8 cellular contexts compared by ENCODE assay signal in the genomic region with DNA sequence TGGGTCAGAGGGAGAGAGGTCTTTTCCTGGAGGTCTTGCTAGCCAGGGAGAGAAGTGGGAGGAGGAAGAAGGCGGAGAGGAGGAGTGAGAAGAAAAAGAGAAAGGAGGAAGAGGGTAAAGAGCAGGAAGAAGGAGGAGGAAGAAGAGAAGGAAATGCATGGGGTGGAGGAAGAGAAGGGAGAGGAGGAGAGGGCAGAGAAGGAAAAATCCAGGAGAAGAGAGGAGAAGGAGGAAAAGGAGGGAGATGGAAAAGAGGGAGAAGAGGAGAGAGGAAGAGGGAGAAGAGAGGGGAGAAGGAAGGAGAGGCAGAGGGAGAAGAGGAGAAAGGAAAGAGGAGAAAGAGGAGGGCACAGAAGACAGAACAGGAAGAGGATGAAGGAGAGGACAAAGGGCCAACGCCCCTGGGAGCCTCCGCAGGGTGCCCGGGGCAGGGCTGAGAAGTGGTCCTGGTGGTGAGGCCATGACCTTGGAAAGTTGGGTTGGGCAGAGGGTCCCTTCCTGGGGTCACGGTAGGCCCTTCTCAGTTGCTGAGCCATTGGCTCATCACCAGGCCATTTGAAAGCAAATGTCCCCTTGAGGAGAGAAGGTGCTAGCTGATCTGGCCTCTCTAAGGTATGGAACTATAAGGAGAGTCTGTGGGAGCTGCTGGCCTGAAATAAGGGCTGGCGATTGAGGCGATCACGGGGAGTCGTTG. TPM values are rescaled to one million over a fixed set of nuclear protein-coding genes. Genes with fewer than 3 reads are reported as not detected.
DNase-seq lines count a peak whose midpoint lies in the region; ATAC-seq and TF ChIP-seq lines count a peak whose summit lies in the region.

No MANE protein-coding gene starts in this region.

- H2AFZ ChIP-seq in hepatocyte (no peak overlapping the region), smooth muscle cell (ENCODE audit: low read depth) (no peak overlapping the region)

- no peak overlapping the region for H3K27ac Mint-ChIP-seq in activated CD4-positive, alpha-beta T cell treated with anti-CD3 and anti-CD28 coated beads for 36 hours

- H3K27ac ChIP-seq in WERI-Rb-1: peak overlapping the region; percentile 92
- H3K27ac ChIP-seq in hepatocyte: no peak overlapping the region
- no peak overlapping the region for H3K27ac ChIP-seq in smooth muscle cell (ENCODE audit: low read depth)

- POLR2A ChIA-PET in activated CD4-positive, alpha-beta T cell treated with anti-CD3 and anti-CD28 coated beads for 36 hours (lab: Charles Lee): interaction anchor here (1.0 kb wide), 1 partner anchor 11 kb away, joined by 3 read pairs; no protein-coding TSS in a partner anchor

- no peak for DNase-seq in activated CD4-positive, alpha-beta T cell treated with anti-CD3 and anti-CD28 coated beads for 36 hours
- no peak for DNase-seq in activated CD4-positive, alpha-beta T cell treated with anti-CD3 and anti-CD28 coated beads for 4 hours
- DNase-seq in WERI-Rb-1: no peak
- no peak for DNase-seq in hepatocyte (ENCODE audit: low spot score)
- no peak for DNase-seq in smooth muscle cell (lab: John Stamatoyannopoulos, UW; ENCODE audit: unreplicated experiment)
- no peak for DNase-seq in NCI-H1092 treated with DMSO at 0.1 percent for 48 hours (lab: John Stamatoyannopoulos, UW)
- DNase-seq in NCI-H82 (lab: John Stamatoyannopoulos, UW): no peak

- H3K4me3 Mint-ChIP-seq in activated CD4-positive, alpha-beta T cell treated with anti-CD3 and anti-CD28 coated beads for 36 hours: peak overlapping the region; percentile 52

- H3K79me2 ChIP-seq in hepatocyte: peaks cover 28% of the 10 kb centered on the region
- no peaks in the 10 kb centered on the region for H3K79me2 ChIP-seq in smooth muscle cell (ENCODE audit: low read depth)

- H3K27me3 ChIP-seq in WERI-Rb-1 (ENCODE audit: insufficient read depth, low read depth, severe bottlenecking): no peaks in the 10 kb centered on the region
- H3K27me3 ChIP-seq in hepatocyte: peaks cover 34% of the 10 kb centered on the region
- H3K27me3 ChIP-seq in smooth muscle cell (ENCODE audit: low read depth): peaks cover 31% of the 10 kb centered on the region

- WGBS in hepatocyte (ENCODE audit: low lambda C conversion rate, missing lambda C conversion rate): 66% methylated on average over 7 of the region's 9 CpGs
- WGBS in smooth muscle cell (ENCODE audit: low lambda C conversion rate): 36% methylated on average over 6 of the region's 9 CpGs

- no peaks in the 10 kb centered on the region for H3K36me3 Mint-ChIP-seq in activated CD4-positive, alpha-beta T cell treated with anti-CD3 and anti-CD28 coated beads for 36 hours (ENCODE audit: low read depth)

- H3K4me1 ChIP-seq in hepatocyte (ENCODE audit: insufficient read depth) (peaks cover 53% of the 10 kb centered on the region), smooth muscle cell (ENCODE audit: low read depth) (peaks cover 31% of the 10 kb centered on the region)

- intact Hi-C loops in activated CD4-positive, alpha-beta T cell treated with anti-CD3 and anti-CD28 coated beads for 36 hours (cut with DNase I, micrococcal nuclease): loop anchor here in 1 of 2 experiments (1.0 to 10.0 kb wide), 6 partner anchors 33 to 599 kb away; a partner anchor contains a TSS

- H3K4me2 ChIP-seq in hepatocyte: peak overlapping the region; percentile 97
- H3K4me2 ChIP-seq in smooth muscle cell: peak overlapping the region; percentile 91

- peaks cover 8% of the 10 kb centered on the region for H3K4me1 Mint-ChIP-seq in activated CD4-positive, alpha-beta T cell treated with anti-CD3 and anti-CD28 coated beads for 36 hours

- peak overlapping the region; percentile 44 for H3K4me3 ChIP-seq in WERI-Rb-1 (ENCODE audit: low read depth, low read length)
- H3K4me3 ChIP-seq in hepatocyte: no peak overlapping the region
- H3K4me3 ChIP-seq in smooth muscle cell: peak overlapping the region; percentile 63

- H3K9me3 ChIP-seq in WERI-Rb-1 (ENCODE audit: severe bottlenecking) (no peaks in the 10 kb centered on the region), hepatocyte (ENCODE audit: low read depth) (no peaks in the 10 kb centered on the region), smooth muscle cell (replicated peaks; ENCODE audit: low read depth) (no peaks in the 10 kb centered on the region)

- no peak for TF ChIP-seq CTCF in WERI-Rb-1 (IDR thresholded peaks at IDR 0.05; ENCODE audit: low read depth, low read length)
- TF ChIP-seq CTCF in hepatocyte (IDR thresholded peaks at IDR 0.05; ENCODE audit: poor library complexity): no peak
- TF ChIP-seq CTCF in smooth muscle cell (IDR thresholded peaks at IDR 0.05; ENCODE audit: borderline replicate concordance, insufficient read depth, poor library complexity, severe bottlenecking): no peak

- no peaks in the 10 kb centered on the region for H3K9me2 ChIP-seq in hepatocyte (replicated peaks; ENCODE audit: insufficient read depth)

- CTCF ChIA-PET in activated CD4-positive, alpha-beta T cell treated with anti-CD3 and anti-CD28 coated beads for 36 hours (lab: Charles Lee): interaction anchor here (0.5 kb wide), 1 partner anchor 34 kb away, joined by 3 read pairs; no protein-coding TSS in a partner anchor

- H3K9ac ChIP-seq in smooth muscle cell (ENCODE audit: low read depth): no peak overlapping the region

- peaks cover 23% of the 10 kb centered on the region for H3K36me3 ChIP-seq in WERI-Rb-1
- H3K36me3 ChIP-seq in hepatocyte (replicated peaks; ENCODE audit: insufficient read depth, low read depth): no peaks in the 10 kb centered on the region
- H3K36me3 ChIP-seq in smooth muscle cell (ENCODE audit: low read depth): no peaks in the 10 kb centered on the region

- ATAC-seq in activated CD4-positive, alpha-beta T cell treated with anti-CD3 and anti-CD28 coated beads for 36 hours: no peak
- no peak for ATAC-seq in HG03432 (IDR thresholded peaks at IDR 0.05; ENCODE audit: unreplicated experiment)

- H3F3A ChIP-seq in smooth muscle cell (ENCODE audit: low read depth): no peaks in the 10 kb centered on the region

- no peaks in the 10 kb centered on the region for H3K9me3 Mint-ChIP-seq in activated CD4-positive, alpha-beta T cell treated with anti-CD3 and anti-CD28 coated beads for 36 hours (ENCODE audit: low read depth)

- H3K27me3 Mint-ChIP-seq in activated CD4-positive, alpha-beta T cell treated with anti-CD3 and anti-CD28 coated beads for 36 hours: peaks cover 29% of the 10 kb centered on the region

- H4K20me1 ChIP-seq in hepatocyte (ENCODE audit: insufficient read depth, poor library complexity, severe bottlenecking) (peaks cover 8% of the 10 kb centered on the region), smooth muscle cell (ENCODE audit: low read depth) (peaks cover 5% of the 10 kb centered on the region)

RNA-seq across cellular contexts. Expression of a gene that starts 1.2 kb away (rescaled TPM):
- total RNA-seq in activated CD4-positive, alpha-beta T cell treated with anti-CD3 and anti-CD28 coated beads for 36 hours: under 1 TPM; 0.25 to 0.46 TPM
- total RNA-seq in hepatocyte (11.8 and 15.5 TPM in 2 replicates), smooth muscle cell (16.9 and 25.0 TPM in 2 replicates)
- polyA plus RNA-seq in hepatocyte (13.9 and 16.8 TPM in 2 replicates), smooth muscle cell (9.2 and 17.8 TPM in 2 replicates)

RNA-seq across cellular contexts. Expression of a gene that starts 37.5 kb away (rescaled TPM):
- under 1 TPM in 1 of 2 experiments, not detected in 1; 0.14 TPM for total RNA-seq in activated CD4-positive, alpha-beta T cell treated with anti-CD3 and anti-CD28 coated beads for 36 hours
- total RNA-seq in hepatocyte: not detected in 2 replicates
- polyA plus RNA-seq in hepatocyte: not detected in 2 replicates
- total RNA-seq in smooth muscle cell: not detected in 2 replicates
- polyA plus RNA-seq in smooth muscle cell: 0.24 TPM in 1 of 2 replicates, not detected in the other

RNA-seq across cellular contexts. Expression of a gene that starts 51.1 kb away (rescaled TPM):
- under 1 TPM in 1 of 2 experiments, not detected in 1; 0.12 TPM for total RNA-seq in activated CD4-positive, alpha-beta T cell treated with anti-CD3 and anti-CD28 coated beads for 36 hours
- total RNA-seq in hepatocyte (22.6 and 24.7 TPM in 2 replicates), smooth muscle cell (0.58 and 3.9 TPM in 2 replicates)
- polyA plus RNA-seq in hepatocyte (37.9 and 56.6 TPM in 2 replicates), smooth muscle cell (3.5 and 4.2 TPM in 2 replicates)
